19 cellular contexts compared by ENCODE assay signal in the genomic region with DNA sequence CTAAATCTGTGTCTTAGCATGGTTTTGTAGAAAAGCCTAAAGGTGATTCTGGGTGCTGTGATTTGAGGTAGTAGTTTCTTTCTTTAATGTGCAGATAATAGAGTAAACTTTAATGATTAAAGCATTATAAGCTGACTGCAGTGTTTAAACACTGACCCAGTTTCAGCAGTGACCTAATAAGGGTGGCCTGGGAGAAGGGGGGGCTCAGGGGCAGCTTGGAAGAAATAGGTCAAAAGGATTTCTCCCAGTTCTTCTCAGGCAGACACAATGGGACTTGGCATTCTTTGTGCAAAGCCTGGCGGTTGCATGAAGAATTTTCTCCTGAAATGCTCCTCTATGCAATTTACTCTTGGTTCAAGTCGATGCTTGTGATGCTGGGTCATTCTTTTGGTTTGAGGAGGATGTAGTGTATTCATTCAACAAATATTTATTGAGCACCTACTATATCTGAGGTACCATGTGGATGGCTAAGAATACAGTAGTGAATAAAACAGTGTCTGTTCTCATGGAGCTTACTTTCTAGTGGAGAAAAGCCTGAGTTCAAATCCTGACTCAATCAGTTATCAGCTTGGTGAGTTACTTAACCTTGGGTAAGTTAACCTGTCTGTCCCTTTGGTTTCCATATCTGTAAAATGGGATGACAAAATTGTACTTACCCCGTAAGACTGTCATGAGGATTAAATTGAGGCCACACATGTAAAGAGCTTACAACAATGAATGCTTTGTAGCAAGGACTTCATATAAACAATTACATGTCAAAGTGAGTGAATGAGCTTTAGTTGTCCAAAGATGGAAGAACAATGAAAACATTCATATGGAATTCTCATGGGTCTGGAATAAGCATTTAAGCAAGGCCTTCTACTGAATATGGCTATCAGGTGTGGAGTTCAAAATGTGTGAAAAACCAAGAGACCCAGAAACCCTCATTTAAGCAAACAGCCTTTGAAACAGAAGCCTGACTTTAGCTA.
DNase-seq lines count a peak whose midpoint lies in the region; ATAC-seq and TF ChIP-seq lines count a peak whose summit lies in the region.
"Had no signal": no experiment of that assay in that cellular context is flagged by ENCODE, and none has a peak within 500 bp of the region (broad histone marks: within the 10 kb centered on the region; RNA-seq: fewer than 3 reads in every experiment).

No MANE protein-coding gene starts in this region.

- TF ChIP-seq CTCF in MCF 10A (IDR thresholded peaks at IDR 0.05; ENCODE audit: unreplicated experiment) (no peak), breast epithelium (IDR thresholded peaks at IDR 0.05) (no peak), GM20000 (IDR thresholded peaks at IDR 0.05; ENCODE audit: extremely low read depth, missing control alignments) (no peak)

- H3K4me1 ChIP-seq in breast epithelium, result no peaks in the 10 kb centered on the region

- DNase-seq in MCF 10A (ENCODE audit: unreplicated experiment) (no peak), breast epithelium (ENCODE audit: low spot score in 2 of 2) (no peak), T-helper 17 cell (no peak), medulla oblongata (ENCODE audit: extremely low spot score) (peak; percentile 17), GM20000 (ENCODE audit: low spot score) (no peak), HuH-7.5 (ENCODE audit: low spot score) (no peak)
- DNase-seq: C1 segment of cervical spinal cord, DND-41, KBM-7, NCI-H1436, NCI-H2029, NCI-H2171, NCI-H446 treated with DMSO at 0.1 percent for 48 hours, SHP77 treated with DMSO at 0.1 percent for 48 hours had no signal

- CTCF ChIA-PET in MCF 10A (lab: Yijun Ruan, JAX), result interaction anchor here (0.8 to 1.4 kb wide), 5 partner anchors 14 to 306 kb away, joined by 3 to 5 read pairs (median 3); no protein-coding TSS in a partner anchor

- no TSS peak for BruUV-seq in MCF 10A (replicated peaks; lab: Mats Ljungman, UMichigan)

- TF ChIP-seq POLR2A in breast epithelium (IDR thresholded peaks at IDR 0.05), result no peak

- no peaks in the 10 kb centered on the region for H3K27me3 ChIP-seq in breast epithelium

- H3K9me3 Mint-ChIP-seq in MCF 10A (ENCODE audit: unreplicated experiment), result no peaks in the 10 kb centered on the region
- H3K9me3 Mint-ChIP-seq: GM23338 had no signal

- no peak overlapping the region for H3K4me3 ChIP-seq in breast epithelium
- H3K4me3 ChIP-seq: A549, GM12878, GM23338 had no signal

- H3K36me3 Mint-ChIP-seq in MCF 10A (ENCODE audit: insufficient read depth, unreplicated experiment), result peaks cover 6% of the 10 kb centered on the region
- H3K36me3 Mint-ChIP-seq in T-helper 17 cell (ENCODE audit: low read depth), result peaks cover 5% of the 10 kb centered on the region

- H3K4me1 Mint-ChIP-seq in MCF 10A (ENCODE audit: insufficient read depth, unreplicated experiment) (peaks cover 50% of the 10 kb centered on the region), T-helper 17 cell (peaks cover 48% of the 10 kb centered on the region)

- H3K27me3 Mint-ChIP-seq in MCF 10A (ENCODE audit: insufficient read depth, unreplicated experiment) (no peaks in the 10 kb centered on the region), T-helper 17 cell (no peaks in the 10 kb centered on the region)

- ATAC-seq in T-helper 17 cell (no peak), GM19023 (IDR thresholded peaks at IDR 0.05; ENCODE audit: unreplicated experiment) (no peak)
- ATAC-seq: A549, GM23338, HCT116 had no signal

- H3K4me3 Mint-ChIP-seq in MCF 10A (ENCODE audit: unreplicated experiment) (no peak overlapping the region), T-helper 17 cell (no peak overlapping the region)
- H3K4me3 Mint-ChIP-seq: GM23338 had no signal

- H3K27ac Mint-ChIP-seq in MCF 10A (ENCODE audit: low read depth, unreplicated experiment), result peak overlapping the region; percentile 63
- H3K27ac Mint-ChIP-seq in T-helper 17 cell, result peak overlapping the region; percentile 16
- H3K27ac Mint-ChIP-seq: GM23338 had no signal

- intact Hi-C loops in MCF 10A (cut with micrococcal nuclease), result no loop called here
- intact Hi-C loops in breast epithelium (cut with DNase I; ENCODE audit: low total_unique reads), result no loop called here

- POLR2A ChIA-PET in MCF 10A (lab: Yijun Ruan, JAX), result interaction anchor here (0.6 to 5.2 kb wide), 12 partner anchors 11 to 303 kb away, joined by 3 to 64 read pairs (median 10); no protein-coding TSS in a partner anchor

- H3K9me3 ChIP-seq in breast epithelium, result no peaks in the 10 kb centered on the region
- H3K9me3 ChIP-seq in T-helper 17 cell (ENCODE audit: control insufficient read depth, low read length, poor library complexity, severe bottlenecking), result no peaks in the 10 kb centered on the region
- H3K9me3 ChIP-seq: A549 had no signal

- no peaks in the 10 kb centered on the region for H3K36me3 ChIP-seq in breast epithelium

- no peak overlapping the region for H3K27ac ChIP-seq in breast epithelium
- H3K27ac ChIP-seq: A549 had no signal
